In the genomic region with DNA sequence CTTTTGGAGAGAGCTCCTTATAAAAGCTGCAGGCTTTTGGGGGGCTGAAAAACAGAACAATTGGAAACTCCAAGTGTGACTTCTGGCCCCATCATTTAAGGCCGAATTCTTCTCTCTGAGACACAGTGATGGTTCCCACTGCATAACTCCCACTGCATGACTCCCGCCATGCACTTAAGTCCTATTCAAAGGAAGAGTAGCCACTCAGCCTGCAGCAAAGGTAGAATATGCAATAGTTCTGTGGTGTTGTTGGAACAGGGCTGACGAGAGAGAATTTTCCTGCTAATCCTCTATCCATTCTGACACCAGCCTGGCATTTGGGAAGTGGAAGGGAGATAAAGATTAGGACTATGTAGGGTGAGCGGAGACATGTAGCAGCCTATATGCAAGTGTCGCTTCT, we compare ENCODE assay signal across 1 cellular context.
TF ChIP-seq lines count a peak whose summit lies in the region.

No MANE protein-coding gene starts in this region.

TF ChIP-seq in WTC11, 78 proteins besides CTCF, POLR2A, EP300 and RAD21:
- no peak for TF ChIP-seq NFATC4 (CRISPR knock-in tag; IDR thresholded peaks at IDR 0.05)
- TF ChIP-seq ESRRA (CRISPR knock-in tag; IDR thresholded peaks at IDR 0.05; ENCODE audit: borderline replicate concordance), result no peak
- TF ChIP-seq ZNF671 (CRISPR knock-in tag; IDR thresholded peaks at IDR 0.05), result no peak
- no peak for TF ChIP-seq TP53 (CRISPR knock-in tag; IDR thresholded peaks at IDR 0.05)
- TF ChIP-seq, protein P1, sequence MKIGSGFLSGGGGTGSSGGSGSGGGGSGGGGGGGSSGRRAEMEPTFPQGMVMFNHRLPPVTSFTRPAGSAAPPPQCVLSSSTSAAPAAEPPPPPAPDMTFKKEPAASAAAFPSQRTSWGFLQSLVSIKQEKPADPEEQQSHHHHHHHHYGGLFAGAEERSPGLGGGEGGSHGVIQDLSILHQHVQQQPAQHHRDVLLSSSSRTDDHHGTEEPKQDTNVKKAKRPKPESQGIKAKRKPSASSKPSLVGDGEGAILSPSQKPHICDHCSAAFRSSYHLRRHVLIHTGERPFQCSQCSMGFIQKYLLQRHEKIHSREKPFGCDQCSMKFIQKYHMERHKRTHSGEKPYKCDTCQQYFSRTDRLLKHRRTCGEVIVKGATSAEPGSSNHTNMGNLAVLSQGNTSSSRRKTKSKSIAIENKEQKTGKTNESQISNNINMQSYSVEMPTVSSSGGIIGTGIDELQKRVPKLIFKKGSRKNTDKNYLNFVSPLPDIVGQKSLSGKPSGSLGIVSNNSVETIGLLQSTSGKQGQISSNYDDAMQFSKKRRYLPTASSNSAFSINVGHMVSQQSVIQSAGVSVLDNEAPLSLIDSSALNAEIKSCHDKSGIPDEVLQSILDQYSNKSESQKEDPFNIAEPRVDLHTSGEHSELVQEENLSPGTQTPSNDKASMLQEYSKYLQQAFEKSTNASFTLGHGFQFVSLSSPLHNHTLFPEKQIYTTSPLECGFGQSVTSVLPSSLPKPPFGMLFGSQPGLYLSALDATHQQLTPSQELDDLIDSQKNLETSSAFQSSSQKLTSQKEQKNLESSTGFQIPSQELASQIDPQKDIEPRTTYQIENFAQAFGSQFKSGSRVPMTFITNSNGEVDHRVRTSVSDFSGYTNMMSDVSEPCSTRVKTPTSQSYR (CRISPR knock-in tag; IDR thresholded peaks at IDR 0.05), result no peak
- TF ChIP-seq CREB1 (CRISPR knock-in tag; IDR thresholded peaks at IDR 0.05), result no peak
- no peak for TF ChIP-seq TEAD4 (CRISPR knock-in tag; IDR thresholded peaks at IDR 0.05)
- TF ChIP-seq, protein P2, sequence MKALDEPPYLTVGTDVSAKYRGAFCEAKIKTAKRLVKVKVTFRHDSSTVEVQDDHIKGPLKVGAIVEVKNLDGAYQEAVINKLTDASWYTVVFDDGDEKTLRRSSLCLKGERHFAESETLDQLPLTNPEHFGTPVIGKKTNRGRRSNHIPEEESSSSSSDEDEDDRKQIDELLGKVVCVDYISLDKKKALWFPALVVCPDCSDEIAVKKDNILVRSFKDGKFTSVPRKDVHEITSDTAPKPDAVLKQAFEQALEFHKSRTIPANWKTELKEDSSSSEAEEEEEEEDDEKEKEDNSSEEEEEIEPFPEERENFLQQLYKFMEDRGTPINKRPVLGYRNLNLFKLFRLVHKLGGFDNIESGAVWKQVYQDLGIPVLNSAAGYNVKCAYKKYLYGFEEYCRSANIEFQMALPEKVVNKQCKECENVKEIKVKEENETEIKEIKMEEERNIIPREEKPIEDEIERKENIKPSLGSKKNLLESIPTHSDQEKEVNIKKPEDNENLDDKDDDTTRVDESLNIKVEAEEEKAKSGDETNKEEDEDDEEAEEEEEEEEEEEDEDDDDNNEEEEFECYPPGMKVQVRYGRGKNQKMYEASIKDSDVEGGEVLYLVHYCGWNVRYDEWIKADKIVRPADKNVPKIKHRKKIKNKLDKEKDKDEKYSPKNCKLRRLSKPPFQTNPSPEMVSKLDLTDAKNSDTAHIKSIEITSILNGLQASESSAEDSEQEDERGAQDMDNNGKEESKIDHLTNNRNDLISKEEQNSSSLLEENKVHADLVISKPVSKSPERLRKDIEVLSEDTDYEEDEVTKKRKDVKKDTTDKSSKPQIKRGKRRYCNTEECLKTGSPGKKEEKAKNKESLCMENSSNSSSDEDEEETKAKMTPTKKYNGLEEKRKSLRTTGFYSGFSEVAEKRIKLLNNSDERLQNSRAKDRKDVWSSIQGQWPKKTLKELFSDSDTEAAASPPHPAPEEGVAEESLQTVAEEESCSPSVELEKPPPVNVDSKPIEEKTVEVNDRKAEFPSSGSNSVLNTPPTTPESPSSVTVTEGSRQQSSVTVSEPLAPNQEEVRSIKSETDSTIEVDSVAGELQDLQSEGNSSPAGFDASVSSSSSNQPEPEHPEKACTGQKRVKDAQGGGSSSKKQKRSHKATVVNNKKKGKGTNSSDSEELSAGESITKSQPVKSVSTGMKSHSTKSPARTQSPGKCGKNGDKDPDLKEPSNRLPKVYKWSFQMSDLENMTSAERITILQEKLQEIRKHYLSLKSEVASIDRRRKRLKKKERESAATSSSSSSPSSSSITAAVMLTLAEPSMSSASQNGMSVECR (CRISPR knock-in tag; IDR thresholded peaks at IDR 0.05; ENCODE audit: borderline replicate concordance), result no peak
- TF ChIP-seq, protein P3, sequence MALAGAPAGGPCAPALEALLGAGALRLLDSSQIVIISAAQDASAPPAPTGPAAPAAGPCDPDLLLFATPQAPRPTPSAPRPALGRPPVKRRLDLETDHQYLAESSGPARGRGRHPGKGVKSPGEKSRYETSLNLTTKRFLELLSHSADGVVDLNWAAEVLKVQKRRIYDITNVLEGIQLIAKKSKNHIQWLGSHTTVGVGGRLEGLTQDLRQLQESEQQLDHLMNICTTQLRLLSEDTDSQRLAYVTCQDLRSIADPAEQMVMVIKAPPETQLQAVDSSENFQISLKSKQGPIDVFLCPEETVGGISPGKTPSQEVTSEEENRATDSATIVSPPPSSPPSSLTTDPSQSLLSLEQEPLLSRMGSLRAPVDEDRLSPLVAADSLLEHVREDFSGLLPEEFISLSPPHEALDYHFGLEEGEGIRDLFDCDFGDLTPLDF (CRISPR knock-in tag; IDR thresholded peaks at IDR 0.05), result no peak
- TF ChIP-seq, protein P4, sequence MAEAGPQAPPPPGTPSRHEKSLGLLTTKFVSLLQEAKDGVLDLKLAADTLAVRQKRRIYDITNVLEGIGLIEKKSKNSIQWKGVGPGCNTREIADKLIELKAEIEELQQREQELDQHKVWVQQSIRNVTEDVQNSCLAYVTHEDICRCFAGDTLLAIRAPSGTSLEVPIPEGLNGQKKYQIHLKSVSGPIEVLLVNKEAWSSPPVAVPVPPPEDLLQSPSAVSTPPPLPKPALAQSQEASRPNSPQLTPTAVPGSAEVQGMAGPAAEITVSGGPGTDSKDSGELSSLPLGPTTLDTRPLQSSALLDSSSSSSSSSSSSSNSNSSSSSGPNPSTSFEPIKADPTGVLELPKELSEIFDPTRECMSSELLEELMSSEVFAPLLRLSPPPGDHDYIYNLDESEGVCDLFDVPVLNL (CRISPR knock-in tag; IDR thresholded peaks at IDR 0.05; ENCODE audit: borderline replicate concordance, low read depth), result no peak
- TF ChIP-seq, protein P5, sequence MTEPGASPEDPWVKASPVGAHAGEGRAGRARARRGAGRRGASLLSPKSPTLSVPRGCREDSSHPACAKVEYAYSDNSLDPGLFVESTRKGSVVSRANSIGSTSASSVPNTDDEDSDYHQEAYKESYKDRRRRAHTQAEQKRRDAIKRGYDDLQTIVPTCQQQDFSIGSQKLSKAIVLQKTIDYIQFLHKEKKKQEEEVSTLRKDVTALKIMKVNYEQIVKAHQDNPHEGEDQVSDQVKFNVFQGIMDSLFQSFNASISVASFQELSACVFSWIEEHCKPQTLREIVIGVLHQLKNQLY (CRISPR knock-in tag; IDR thresholded peaks at IDR 0.05), result no peak
